ENCODE assay signal across 14 cellular contexts in genomic region chr6:130138909-130139242, GRCh38.
DNase-seq lines count a peak whose midpoint lies in the region; ATAC-seq lines count a peak whose summit lies in the region.
"Had no signal": no experiment of that assay in that cellular context is flagged by ENCODE, and none has a peak within 500 bp of the region (broad histone marks: within the 10 kb centered on the region; RNA-seq: fewer than 3 reads in every experiment).

No MANE protein-coding gene starts in this region.

- DNase-seq in activated naive CD8-positive, alpha-beta T cell treated with anti-CD3 and anti-CD28 coated beads for 36 hours, result no peak
- no peak for DNase-seq in NCI-H69 (lab: John Stamatoyannopoulos, UW)
- DNase-seq in NCI-H2029 (lab: John Stamatoyannopoulos, UW), result no peak
- no peak for DNase-seq in NOMO-1 (lab: John Stamatoyannopoulos, UW; ENCODE audit: unreplicated experiment in 2 of 2)
- DNase-seq in retina, result no peak
- DNase-seq: activated CD4-positive, alpha-beta T cell treated with anti-CD3 and anti-CD28 coated beads for 4 hours; anterior cingulate cortex; GOT3; islet precursor cell; MG63; SIG-M5 had no signal

- H3K9me3 Mint-ChIP-seq in activated naive CD8-positive, alpha-beta T cell treated with anti-CD3 and anti-CD28 coated beads for 36 hours, result no peaks in the 10 kb centered on the region

- ATAC-seq in GM18868 (IDR thresholded peaks at IDR 0.05; ENCODE audit: unreplicated experiment) (peak; percentile 45), GM21367 (IDR thresholded peaks at IDR 0.05; ENCODE audit: unreplicated experiment) (peak; percentile 41), HG03135 (IDR thresholded peaks at IDR 0.05; ENCODE audit: unreplicated experiment) (peak; percentile 33)

- peaks cover 53% of the 10 kb centered on the region for H3K36me3 Mint-ChIP-seq in activated naive CD8-positive, alpha-beta T cell treated with anti-CD3 and anti-CD28 coated beads for 36 hours

- H3K4me3 Mint-ChIP-seq in activated naive CD8-positive, alpha-beta T cell treated with anti-CD3 and anti-CD28 coated beads for 36 hours, result peak overlapping the region; percentile 30

- H3K27me3 Mint-ChIP-seq in activated naive CD8-positive, alpha-beta T cell treated with anti-CD3 and anti-CD28 coated beads for 36 hours, result no peaks in the 10 kb centered on the region

- peak overlapping the region; percentile 77 for H3K27ac Mint-ChIP-seq in activated naive CD8-positive, alpha-beta T cell treated with anti-CD3 and anti-CD28 coated beads for 36 hours

- H3K4me1 Mint-ChIP-seq in activated naive CD8-positive, alpha-beta T cell treated with anti-CD3 and anti-CD28 coated beads for 36 hours, result peaks cover 37% of the 10 kb centered on the region
